In the genomic region with DNA sequence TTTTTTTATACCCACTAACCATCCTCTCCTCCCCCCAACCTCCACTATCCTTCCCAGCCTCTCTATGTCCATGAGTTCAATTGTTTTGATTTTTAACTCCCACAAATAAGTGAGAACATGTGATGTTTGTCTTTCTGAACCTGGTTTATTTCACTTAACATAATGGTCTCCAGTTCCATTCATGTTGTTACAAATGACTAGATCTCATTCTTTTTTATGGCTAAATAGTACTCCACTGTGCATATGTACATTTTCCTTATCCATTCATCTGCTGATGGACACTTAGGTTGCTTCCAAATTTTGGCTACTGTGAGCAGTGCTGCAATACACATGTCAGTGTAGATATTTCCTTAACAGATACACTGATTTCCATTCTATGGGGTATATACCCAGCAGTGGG, we compare ENCODE assay signal across 12 cellular contexts. TPM values are rescaled to one million over a fixed set of nuclear protein-coding genes. Genes with fewer than 3 reads are reported as not detected.
"Had no signal": no experiment of that assay in that cellular context is flagged by ENCODE, and none has a peak within 500 bp of the region (broad histone marks: within the 10 kb centered on the region; RNA-seq: fewer than 3 reads in every experiment).

No MANE protein-coding gene starts in this region.

- H2AFZ ChIP-seq: GM23248, GM23338 had no signal

- H3K36me3 ChIP-seq: HAP-1 had no signal

- ATAC-seq: GM23338, HCT116 had no signal

- H3K4me2 ChIP-seq: GM23338 had no signal

- H3K9ac ChIP-seq: GM23248 had no signal

- H3K9me3 ChIP-seq: HAP-1 had no signal

- DNase-seq: GM23248, GOT3, H7, H9, HCEC 1CT, HFFc6 had no signal

- H3K27ac ChIP-seq: GM23248 had no signal

- H3K4me3 ChIP-seq: GM23248, GM23338, HAP-1 had no signal

- FAIRE-seq: H1, H54 had no signal

RNA-seq across cellular contexts. Expression of gene ACP7, which starts 24.9 kb away (rescaled TPM):
- total RNA-seq: GM23248, H4, HFFc6 had no signal
